38 cellular contexts compared by ENCODE assay signal in the genomic region with DNA sequence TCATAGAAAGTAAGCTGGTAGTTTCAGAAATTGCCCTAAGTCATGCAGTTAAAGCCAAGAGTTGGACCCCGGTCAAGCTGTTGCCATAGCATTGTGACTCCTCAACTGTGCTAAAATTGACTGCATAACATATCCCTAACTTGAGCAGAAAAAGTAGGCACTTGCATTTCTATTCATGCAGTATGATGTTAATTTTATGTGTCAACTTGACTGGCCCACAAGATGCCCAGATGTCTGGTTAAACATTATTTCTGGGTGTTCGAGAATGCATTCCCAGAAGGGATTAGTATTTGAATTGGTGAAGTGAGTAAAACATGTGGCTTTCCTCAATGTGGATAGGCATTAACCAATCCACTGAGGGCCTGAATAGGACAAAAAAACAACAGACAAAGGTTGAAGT.
"Had no signal": no experiment of that assay in that cellular context is flagged by ENCODE, and none has a peak within 500 bp of the region (broad histone marks: within the 10 kb centered on the region; RNA-seq: fewer than 3 reads in every experiment).

No MANE protein-coding gene starts in this region.

- H3K9me3 ChIP-seq: adrenal gland, ascending aorta, body of pancreas, breast epithelium had no signal

- H3K4me1 ChIP-seq: adrenal gland, ascending aorta, body of pancreas, breast epithelium had no signal

- H3K4me1 Mint-ChIP-seq: activated naive CD4-positive, alpha-beta T cell treated with anti-CD3 and anti-CD28 coated beads, Interleukin-2, amount 10 ng/mL, durations not matched to agents 7 days and 5 days; activated naive CD4-positive, alpha-beta T cell treated with anti-CD3 and anti-CD28 coated beads, Interleukin-2, amount 50 U/mL, for 24 hours; activated naive CD8-positive, alpha-beta T cell treated with anti-CD3 and anti-CD28 coated beads for 36 hours; activated naive CD8-positive, alpha-beta T cell treated with anti-CD3 and anti-CD28 coated beads, Interleukin-2, amount 10 ng/mL, durations not matched to agents 7 days and 5 days; activated naive CD8-positive, alpha-beta T cell treated with anti-CD3 and anti-CD28 coated beads, Interleukin-2, amount 50 U/mL, for 24 hours; activated T-helper 17 cell treated with anti-CD3 and anti-CD28 coated beads, Interleukin-2, amount 50 U/mL, for 72 hours; brain; central memory CD8-positive, alpha-beta T cell had no signal

- H3K27me3 ChIP-seq: adrenal gland, ascending aorta, body of pancreas, brain microvascular endothelial cell, breast epithelium, cardiac muscle cell had no signal

- H3K4me3 ChIP-seq: adrenal gland, ascending aorta, body of pancreas, breast epithelium, cardiac muscle cell had no signal

- H3K4me3 Mint-ChIP-seq: activated naive CD4-positive, alpha-beta T cell treated with anti-CD3 and anti-CD28 coated beads for 36 hours; activated naive CD4-positive, alpha-beta T cell treated with anti-CD3 and anti-CD28 coated beads, Interleukin-2, amount 10 ng/mL, durations not matched to agents 7 days and 5 days; activated naive CD4-positive, alpha-beta T cell treated with anti-CD3 and anti-CD28 coated beads, Interleukin-2, amount 50 U/mL, for 24 hours; activated naive CD8-positive, alpha-beta T cell; activated naive CD8-positive, alpha-beta T cell treated with anti-CD3 and anti-CD28 coated beads for 36 hours; activated naive CD8-positive, alpha-beta T cell treated with anti-CD3 and anti-CD28 coated beads, Interleukin-2, amount 10 ng/mL, durations not matched to agents 7 days and 5 days; activated naive CD8-positive, alpha-beta T cell treated with anti-CD3 and anti-CD28 coated beads, Interleukin-2, amount 50 U/mL, for 24 hours; activated T-cell treated with anti-CD3 and anti-CD28 coated beads, Interleukin-2, amount 50 U/mL, for 24 hours; activated T-cell treated with anti-CD3 and anti-CD28 coated beads, Interleukin-2, amount 50 U/mL, for 4 hours; activated T-cell treated with anti-CD3 and anti-CD28 coated beads, Interleukin-2, amount 50 U/mL, for 72 hours; activated T-helper 1 cell treated with anti-CD3 and anti-CD28 coated beads, Interleukin-12 subunit alpha, Interleukin-12 subunit beta, Interleukin-2, Interleukin-4 antibody, amounts not matched to agents 30 ng/mL and 10 ng/mL and 1 ng/mL, durations not matched to agents 14 hours and 24 hours and 36 hours; activated T-helper 17 cell treated with anti-CD3 and anti-CD28 coated beads, Interleukin-2, amount 50 U/mL, for 72 hours; brain; central memory CD8-positive, alpha-beta T cell had no signal

- H3K36me3 Mint-ChIP-seq: activated naive CD4-positive, alpha-beta T cell treated with anti-CD3 and anti-CD28 coated beads, Interleukin-2, amount 10 ng/mL, durations not matched to agents 7 days and 5 days; activated naive CD4-positive, alpha-beta T cell treated with anti-CD3 and anti-CD28 coated beads, Interleukin-2, amount 50 U/mL, for 24 hours; activated naive CD4-positive, alpha-beta T cell treated with anti-CD3 and anti-CD28 coated beads, Interleukin-2, amount 50 U/mL, for 72 hours; activated naive CD8-positive, alpha-beta T cell; activated naive CD8-positive, alpha-beta T cell treated with anti-CD3 and anti-CD28 coated beads for 36 hours; activated naive CD8-positive, alpha-beta T cell treated with anti-CD3 and anti-CD28 coated beads, Interleukin-2, amount 10 ng/mL, durations not matched to agents 7 days and 5 days; brain had no signal

- DNase-seq: activated effector memory CD4-positive, alpha-beta T cell treated with anti-CD3 and anti-CD28 coated beads, Interleukin-2, amount 50 U/mL, for 16 hours; activated effector memory CD4-positive, alpha-beta T cell treated with Interleukin-2 at 50 U/mL for 16 hours; activated gamma-delta T cell; activated gamma-delta T cell treated with Interleukin-2 at 50 U/mL for 16 hours; activated naive CD4-positive, alpha-beta T cell; activated naive CD4-positive, alpha-beta T cell treated with anti-CD3 and anti-CD28 coated beads for 36 hours; activated naive CD4-positive, alpha-beta T cell treated with anti-CD3 and anti-CD28 coated beads, Interleukin-2, amount 10 ng/mL, durations not matched to agents 7 days and 5 days; activated naive CD4-positive, alpha-beta T cell treated with anti-CD3 and anti-CD28 coated beads, Interleukin-2, amount 50 U/mL, for 16 hours; activated naive CD4-positive, alpha-beta T cell treated with Interleukin-2 at 50 U/mL for 16 hours; activated naive CD8-positive, alpha-beta T cell treated with anti-CD3 and anti-CD28 coated beads for 36 hours; activated naive CD8-positive, alpha-beta T cell treated with anti-CD3 and anti-CD28 coated beads, Interleukin-2, amount 10 ng/mL, durations not matched to agents 7 days and 5 days; activated naive CD8-positive, alpha-beta T cell treated with anti-CD3 and anti-CD28 coated beads, Interleukin-2, amount 50 U/mL, for 24 hours; activated T-cell treated with anti-CD3 and anti-CD28 coated beads, Interleukin-2, amount 50 U/mL, for 1 hour; activated T-cell treated with anti-CD3 and anti-CD28 coated beads, Interleukin-2, amount 50 U/mL, for 24 hours; activated T-cell treated with anti-CD3 and anti-CD28 coated beads, Interleukin-2, amount 50 U/mL, for 4 hours; activated T-cell treated with anti-CD3 and anti-CD28 coated beads, Interleukin-2, amount 50 U/mL, for 48 hours; activated T-cell treated with anti-CD3 and anti-CD28 coated beads, Interleukin-2, amount 50 U/mL, for 72 hours; adrenal gland; amniotic stem cell; amygdala; anterior cingulate cortex; aorta; body of pancreas; brain microvascular endothelial cell; caudate nucleus; central memory CD4-positive, alpha-beta T cell; cerebellar nuclear complex had no signal

- ATAC-seq: activated naive CD4-positive, alpha-beta T cell treated with anti-CD3 and anti-CD28 coated beads, Interleukin-2, amount 50 U/mL, for 72 hours; activated naive CD8-positive, alpha-beta T cell treated with anti-CD3 and anti-CD28 coated beads, Interleukin-2, amount 50 U/mL, for 24 hours; activated T-cell treated with anti-CD3 and anti-CD28 coated beads, Interleukin-2, amount 50 U/mL, for 4 hours; activated T-cell treated with anti-CD3 and anti-CD28 coated beads, Interleukin-2, amount 50 U/mL, for 72 hours; activated T-helper 17 cell treated with anti-CD3 and anti-CD28 coated beads, Interleukin-2, amount 50 U/mL, for 72 hours; body of pancreas had no signal

- H3K36me3 ChIP-seq: adrenal gland, ascending aorta, brain microvascular endothelial cell, breast epithelium, cardiac muscle cell had no signal

- H3K27ac ChIP-seq: adrenal gland, ascending aorta, body of pancreas, brain microvascular endothelial cell, breast epithelium, cardiac muscle cell had no signal

- H3K27ac Mint-ChIP-seq: activated naive CD4-positive, alpha-beta T cell treated with anti-CD3 and anti-CD28 coated beads for 36 hours; activated naive CD4-positive, alpha-beta T cell treated with anti-CD3 and anti-CD28 coated beads, Interleukin-2, amount 10 ng/mL, durations not matched to agents 7 days and 5 days; activated naive CD4-positive, alpha-beta T cell treated with anti-CD3 and anti-CD28 coated beads, Interleukin-2, amount 50 U/mL, for 24 hours; activated naive CD4-positive, alpha-beta T cell treated with anti-CD3 and anti-CD28 coated beads, Interleukin-2, amount 50 U/mL, for 72 hours; activated naive CD8-positive, alpha-beta T cell; activated naive CD8-positive, alpha-beta T cell treated with anti-CD3 and anti-CD28 coated beads for 36 hours; activated naive CD8-positive, alpha-beta T cell treated with anti-CD3 and anti-CD28 coated beads, Interleukin-2, amount 10 ng/mL, durations not matched to agents 7 days and 5 days; activated naive CD8-positive, alpha-beta T cell treated with anti-CD3 and anti-CD28 coated beads, Interleukin-2, amount 50 U/mL, for 24 hours; activated T-cell treated with anti-CD3 and anti-CD28 coated beads, Interleukin-2, amount 50 U/mL, for 24 hours; activated T-cell treated with anti-CD3 and anti-CD28 coated beads, Interleukin-2, amount 50 U/mL, for 72 hours; activated T-helper 1 cell treated with anti-CD3 and anti-CD28 coated beads, Interleukin-12 subunit alpha, Interleukin-12 subunit beta, Interleukin-2, Interleukin-4 antibody, amounts not matched to agents 30 ng/mL and 10 ng/mL and 1 ng/mL, durations not matched to agents 14 hours and 24 hours and 36 hours; activated T-helper 17 cell treated with anti-CD3 and anti-CD28 coated beads, Interleukin-2, amount 50 U/mL, for 72 hours; activated T-helper 2 cell treated with anti-CD3 and anti-CD28 coated beads, Interferon-gamma antibody, Interleukin-2, Interleukin-4, amounts not matched to agents 10 μg/mL and 5 μg/mL and 100 μg/mL, durations not matched to agents 14 hours and 24 hours and 36 hours; brain had no signal

- H3K9me3 Mint-ChIP-seq: activated naive CD4-positive, alpha-beta T cell treated with anti-CD3 and anti-CD28 coated beads for 36 hours; activated naive CD4-positive, alpha-beta T cell treated with anti-CD3 and anti-CD28 coated beads, Interleukin-2, amount 10 ng/mL, durations not matched to agents 7 days and 5 days; activated naive CD4-positive, alpha-beta T cell treated with anti-CD3 and anti-CD28 coated beads, Interleukin-2, amount 50 U/mL, for 24 hours; activated naive CD4-positive, alpha-beta T cell treated with anti-CD3 and anti-CD28 coated beads, Interleukin-2, amount 50 U/mL, for 72 hours; activated naive CD8-positive, alpha-beta T cell treated with anti-CD3 and anti-CD28 coated beads for 36 hours; activated naive CD8-positive, alpha-beta T cell treated with anti-CD3 and anti-CD28 coated beads, Interleukin-2, amount 10 ng/mL, durations not matched to agents 7 days and 5 days; activated naive CD8-positive, alpha-beta T cell treated with anti-CD3 and anti-CD28 coated beads, Interleukin-2, amount 50 U/mL, for 24 hours; activated T-cell treated with anti-CD3 and anti-CD28 coated beads, Interleukin-2, amount 50 U/mL, for 24 hours; activated T-cell treated with anti-CD3 and anti-CD28 coated beads, Interleukin-2, amount 50 U/mL, for 4 hours; activated T-cell treated with anti-CD3 and anti-CD28 coated beads, Interleukin-2, amount 50 U/mL, for 72 hours; activated T-helper 1 cell treated with anti-CD3 and anti-CD28 coated beads, Interleukin-12 subunit alpha, Interleukin-12 subunit beta, Interleukin-2, Interleukin-4 antibody, amounts not matched to agents 30 ng/mL and 10 ng/mL and 1 ng/mL, durations not matched to agents 14 hours and 24 hours and 36 hours; activated T-helper 17 cell treated with anti-CD3 and anti-CD28 coated beads, Interleukin-2, amount 50 U/mL, for 72 hours; activated T-helper 2 cell treated with anti-CD3 and anti-CD28 coated beads, Interferon-gamma antibody, Interleukin-2, Interleukin-4, amounts not matched to agents 10 μg/mL and 5 μg/mL and 100 μg/mL, durations not matched to agents 14 hours and 24 hours and 36 hours; central memory CD8-positive, alpha-beta T cell had no signal
